Comparison of ENCODE assay signal across 8 cellular contexts in the genomic region with DNA sequence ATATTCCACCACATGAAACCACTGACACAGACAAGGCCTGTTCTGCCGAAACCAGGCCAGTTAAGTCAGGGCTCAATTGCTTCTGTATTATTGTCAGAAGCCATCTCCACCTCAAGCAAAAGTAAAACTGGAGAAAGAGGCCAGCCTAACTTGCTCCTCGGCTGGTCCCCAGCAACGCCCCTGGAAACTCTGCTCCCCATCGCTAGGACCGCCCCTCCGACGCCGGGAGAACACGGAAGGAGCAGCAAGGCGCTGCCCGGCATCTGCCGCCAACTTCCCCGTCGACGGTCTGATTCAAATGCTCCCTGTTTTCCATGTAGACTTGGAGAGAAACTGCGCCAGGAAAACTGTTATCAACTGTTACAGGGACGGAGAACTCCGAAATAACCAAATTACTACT. TPM values are rescaled to one million over a fixed set of nuclear protein-coding genes. Genes with fewer than 3 reads are reported as not detected.
DNase-seq lines count a peak whose midpoint lies in the region; ATAC-seq and TF ChIP-seq lines count a peak whose summit lies in the region.
"Not testable (repeated sequence)": the region's sequence is repeated elsewhere in the genome, so short reads cannot be mapped to it uniquely, and the experiment has no call there.

No MANE protein-coding gene starts in this region.

- POLR2A ChIA-PET in AG04450 (lab: Yijun Ruan, JAX): not testable (repeated sequence)

- not testable (repeated sequence) for H3K4me1 ChIP-seq in psoas muscle

- H3K27ac ChIP-seq in AG04450 (ENCODE audit: low read depth, low read length): not testable (repeated sequence)
- H3K27ac ChIP-seq in KOPT-K1 (ENCODE audit: low read depth, low read length, poor library complexity, severe bottlenecking): peak overlapping the region; percentile 38
- peak overlapping the region; percentile 90 for H3K27ac ChIP-seq in psoas muscle

- peak; percentile 16 for TF ChIP-seq POLR2A in GM18951 (IDR thresholded peaks at IDR 0.05; ENCODE audit: extremely low read depth, insufficient read depth, insufficient read length)

- peak; percentile 73 for ATAC-seq in HG02763 (IDR thresholded peaks at IDR 0.05; ENCODE audit: unreplicated experiment)
- ATAC-seq in psoas muscle: peak; percentile 26 to 47 (median 42)

- intact Hi-C loops in psoas muscle (cut with DNase I): not testable (repeated sequence)

- H3K27me3 ChIP-seq in AG04450 (ENCODE audit: control insufficient read depth, insufficient read depth, low read length); psoas muscle (ENCODE audit: insufficient read depth in 3 of 3, low read length in 2 of 3): not testable (repeated sequence)

- H3K9me3 ChIP-seq in AG04450 (ENCODE audit: control insufficient read depth, insufficient read depth, low read length); KOPT-K1 (ENCODE audit: insufficient read depth, low read length, poor library complexity, severe bottlenecking); psoas muscle: not testable (repeated sequence)

- peak overlapping the region; percentile 64 for H3K4me3 ChIP-seq in AG04450 (ENCODE audit: low read depth, low read length)
- H3K4me3 ChIP-seq in psoas muscle: peak overlapping the region; percentile 73

- not testable (repeated sequence) for DNase-seq in AG04450 (ENCODE audit: low read depth, low spot score); psoas muscle
- DNase-seq in activated CD4-positive, CD25-positive, alpha-beta regulatory T cell treated with anti-CD3 and anti-CD28 coated beads, Interleukin-2, amount 50 U/mL, for 72 hours: peak; percentile 30
- DNase-seq in dermis blood vessel endothelial cell (peak; percentile 4), inferior parietal cortex (ENCODE audit: extremely low spot score) (peak; percentile 3)

- H3K36me3 ChIP-seq in KOPT-K1 (ENCODE audit: insufficient read depth, low read length); psoas muscle (ENCODE audit: insufficient read depth in 1 of 2, low read depth in 1 of 2): not testable (repeated sequence)

- in situ Hi-C loops in GM18951 (cut with MboI; ENCODE audit: low sequenced_read_pairs, unreplicated experiment): not testable (repeated sequence)

- CTCF ChIA-PET in AG04450 (lab: Charles Lee): not testable (repeated sequence)

- not testable (repeated sequence) for TF ChIP-seq CTCF in AG04450 (IDR thresholded peaks at IDR 0.05; ENCODE audit: low read depth, low read length); psoas muscle (IDR thresholded peaks at IDR 0.05)

- 0% methylated on average over 11 to 14 of the region's 18 CpGs for WGBS in psoas muscle, 3 donors

RNA-seq across cellular contexts. Expression of gene CTSV, which starts 26.3 kb away (rescaled TPM):
- polyA plus RNA-seq in AG04450 (2011; rRNA removed): 0.58 and 0.60 TPM in 2 replicates
- polyA minus RNA-seq in AG04450 (2011; rRNA and poly(A)+ RNA removed): 0.05 TPM in 1 of 2 replicates, not detected in the other
- total RNA-seq in dermis blood vessel endothelial cell: under 0.01 and 2.1 TPM in 2 replicates
- under 1 TPM in 3 of 4 donors, not detected in 1; 0.17 to 0.40 (median 0.28) TPM for total RNA-seq in psoas muscle
- 1 to 10 TPM in 1 of 3 donors, under 1 TPM in 2; 0.38 to 1.8 (median 0.42) TPM for polyA plus RNA-seq in psoas muscle
